ENCODE assay signal across 1 cellular context in the genomic region with DNA sequence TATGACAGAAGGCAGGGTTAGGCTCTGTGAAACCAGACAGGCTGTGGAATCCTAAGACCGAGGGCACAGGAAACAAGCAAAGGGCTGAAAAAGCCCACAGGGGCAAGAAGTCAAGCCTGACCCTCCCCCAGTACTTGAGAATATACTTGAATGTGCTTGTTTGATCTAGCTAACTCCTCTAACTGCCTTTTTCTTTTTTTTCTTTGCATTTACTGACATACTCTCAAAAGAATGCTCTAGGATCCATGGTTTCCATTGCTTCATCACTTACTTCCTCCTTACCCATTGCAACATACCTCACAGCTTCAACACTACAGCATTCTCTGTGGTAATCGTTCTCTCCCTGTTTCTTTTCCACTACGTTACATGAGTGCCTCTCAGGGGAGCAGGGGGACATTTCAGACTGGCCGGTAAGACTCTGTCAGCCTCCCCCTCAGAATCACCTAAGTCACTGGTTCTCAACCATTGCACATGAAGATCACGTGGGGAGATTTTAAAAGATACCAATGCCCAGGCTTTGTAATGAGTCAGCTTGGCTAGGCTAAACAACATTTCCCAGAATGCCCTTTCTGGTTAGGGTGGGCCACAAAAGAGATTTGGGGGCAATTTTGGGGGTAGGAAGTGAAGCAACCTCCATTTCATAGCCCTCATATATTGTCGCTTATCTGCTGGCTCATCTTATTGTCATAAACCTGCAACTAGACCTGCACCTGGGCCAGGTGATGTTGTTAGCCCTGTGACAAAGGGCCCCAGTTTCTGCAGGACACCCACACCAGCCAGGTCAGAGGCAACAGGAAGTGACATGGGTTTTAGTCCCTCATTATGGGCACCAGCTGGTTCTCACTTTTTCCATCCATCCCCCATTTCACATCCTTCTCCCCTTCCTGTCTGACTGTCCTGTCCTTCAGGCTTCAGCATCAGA.
TF ChIP-seq lines count a peak whose summit lies in the region.

No MANE protein-coding gene starts in this region.

TF ChIP-seq in GM12878, 131 proteins besides CTCF, POLR2A, EP300 and RAD21 (continued from another document):
- TF ChIP-seq, protein P1, sequence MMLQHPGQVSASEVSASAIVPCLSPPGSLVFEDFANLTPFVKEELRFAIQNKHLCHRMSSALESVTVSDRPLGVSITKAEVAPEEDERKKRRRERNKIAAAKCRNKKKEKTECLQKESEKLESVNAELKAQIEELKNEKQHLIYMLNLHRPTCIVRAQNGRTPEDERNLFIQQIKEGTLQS (IDR thresholded peaks at IDR 0.05; ENCODE audit: borderline replicate concordance, extremely low read depth, low read depth, low read length), result no peak
- TF ChIP-seq HDAC6 (IDR thresholded peaks at IDR 0.05; ENCODE audit: unreplicated experiment), result no peak
- peak; percentile 90 for TF ChIP-seq ATF7 (IDR thresholded peaks at IDR 0.05; ENCODE audit: low read depth)
- TF ChIP-seq, protein P2, sequence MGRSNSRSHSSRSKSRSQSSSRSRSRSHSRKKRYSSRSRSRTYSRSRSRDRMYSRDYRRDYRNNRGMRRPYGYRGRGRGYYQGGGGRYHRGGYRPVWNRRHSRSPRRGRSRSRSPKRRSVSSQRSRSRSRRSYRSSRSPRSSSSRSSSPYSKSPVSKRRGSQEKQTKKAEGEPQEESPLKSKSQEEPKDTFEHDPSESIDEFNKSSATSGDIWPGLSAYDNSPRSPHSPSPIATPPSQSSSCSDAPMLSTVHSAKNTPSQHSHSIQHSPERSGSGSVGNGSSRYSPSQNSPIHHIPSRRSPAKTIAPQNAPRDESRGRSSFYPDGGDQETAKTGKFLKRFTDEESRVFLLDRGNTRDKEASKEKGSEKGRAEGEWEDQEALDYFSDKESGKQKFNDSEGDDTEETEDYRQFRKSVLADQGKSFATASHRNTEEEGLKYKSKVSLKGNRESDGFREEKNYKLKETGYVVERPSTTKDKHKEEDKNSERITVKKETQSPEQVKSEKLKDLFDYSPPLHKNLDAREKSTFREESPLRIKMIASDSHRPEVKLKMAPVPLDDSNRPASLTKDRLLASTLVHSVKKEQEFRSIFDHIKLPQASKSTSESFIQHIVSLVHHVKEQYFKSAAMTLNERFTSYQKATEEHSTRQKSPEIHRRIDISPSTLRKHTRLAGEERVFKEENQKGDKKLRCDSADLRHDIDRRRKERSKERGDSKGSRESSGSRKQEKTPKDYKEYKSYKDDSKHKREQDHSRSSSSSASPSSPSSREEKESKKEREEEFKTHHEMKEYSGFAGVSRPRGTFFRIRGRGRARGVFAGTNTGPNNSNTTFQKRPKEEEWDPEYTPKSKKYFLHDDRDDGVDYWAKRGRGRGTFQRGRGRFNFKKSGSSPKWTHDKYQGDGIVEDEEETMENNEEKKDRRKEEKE (IDR thresholded peaks at IDR 0.05), result no peak
- peak; percentile 61 for TF ChIP-seq NR2C1 (IDR thresholded peaks at IDR 0.05)
- no peak for TF ChIP-seq EGR1 (IDR thresholded peaks at IDR 0.05; ENCODE audit: borderline replicate concordance in 1 of 2, low read depth in 2 of 2, low read length in 2 of 2)
- no peak; a peak in 1 of 4 replicates for TF ChIP-seq ETV6 (conservative IDR thresholded peaks at IDR 0.05 in 1 of 2, IDR thresholded peaks at IDR 0.05 in 1 of 2; ENCODE audit: borderline replicate concordance in 1 of 2, low read depth in 1 of 2)
- TF ChIP-seq GABPA (IDR thresholded peaks at IDR 0.05; ENCODE audit: low read depth), result no peak
- TF ChIP-seq BHLHE40 (IDR thresholded peaks at IDR 0.05; ENCODE audit: borderline replicate concordance in 1 of 2, low read depth in 2 of 2, low read length in 1 of 2), result peak; percentile 75 to 82; a peak in 3 of 4 replicates
- no peak for TF ChIP-seq SUZ12 (IDR thresholded peaks at IDR 0.05; ENCODE audit: unreplicated experiment)
- TF ChIP-seq, protein P3, sequence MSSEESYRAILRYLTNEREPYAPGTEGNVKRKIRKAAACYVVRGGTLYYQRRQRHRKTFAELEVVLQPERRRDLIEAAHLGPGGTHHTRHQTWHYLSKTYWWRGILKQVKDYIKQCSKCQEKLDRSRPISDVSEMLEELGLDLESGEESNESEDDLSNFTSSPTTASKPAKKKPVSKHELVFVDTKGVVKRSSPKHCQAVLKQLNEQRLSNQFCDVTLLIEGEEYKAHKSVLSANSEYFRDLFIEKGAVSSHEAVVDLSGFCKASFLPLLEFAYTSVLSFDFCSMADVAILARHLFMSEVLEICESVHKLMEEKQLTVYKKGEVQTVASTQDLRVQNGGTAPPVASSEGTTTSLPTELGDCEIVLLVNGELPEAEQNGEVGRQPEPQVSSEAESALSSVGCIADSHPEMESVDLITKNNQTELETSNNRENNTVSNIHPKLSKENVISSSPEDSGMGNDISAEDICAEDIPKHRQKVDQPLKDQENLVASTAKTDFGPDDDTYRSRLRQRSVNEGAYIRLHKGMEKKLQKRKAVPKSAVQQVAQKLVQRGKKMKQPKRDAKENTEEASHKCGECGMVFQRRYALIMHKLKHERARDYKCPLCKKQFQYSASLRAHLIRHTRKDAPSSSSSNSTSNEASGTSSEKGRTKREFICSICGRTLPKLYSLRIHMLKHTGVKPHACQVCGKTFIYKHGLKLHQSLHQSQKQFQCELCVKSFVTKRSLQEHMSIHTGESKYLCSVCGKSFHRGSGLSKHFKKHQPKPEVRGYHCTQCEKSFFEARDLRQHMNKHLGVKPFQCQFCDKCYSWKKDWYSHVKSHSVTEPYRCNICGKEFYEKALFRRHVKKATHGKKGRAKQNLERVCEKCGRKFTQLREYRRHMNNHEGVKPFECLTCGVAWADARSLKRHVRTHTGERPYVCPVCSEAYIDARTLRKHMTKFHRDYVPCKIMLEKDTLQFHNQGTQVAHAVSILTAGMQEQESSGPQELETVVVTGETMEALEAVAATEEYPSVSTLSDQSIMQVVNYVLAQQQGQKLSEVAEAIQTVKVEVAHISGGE (CRISPR knock-in tag; IDR thresholded peaks at IDR 0.05), result no peak
- no peak for TF ChIP-seq JUND (IDR thresholded peaks at IDR 0.05; ENCODE audit: low read depth, low read length)
- TF ChIP-seq STAT3 (IDR thresholded peaks at IDR 0.05; ENCODE audit: low read depth, low read length), result no peak
- TF ChIP-seq PAX5 (IDR thresholded peaks at IDR 0.05; ENCODE audit: borderline replicate concordance, low read depth, low read length), result no peak
- TF ChIP-seq TAF1 (IDR thresholded peaks at IDR 0.05; ENCODE audit: borderline replicate concordance, low read depth, low read length), result no peak
- no peak for TF ChIP-seq SMAD5 (IDR thresholded peaks at IDR 0.05; ENCODE audit: low read depth)
- TF ChIP-seq POU2F2 (IDR thresholded peaks at IDR 0.05; ENCODE audit: borderline replicate concordance, low read depth, low read length), result no peak
- no peak for TF ChIP-seq LARP7 (IDR thresholded peaks at IDR 0.05)
- no peak for TF ChIP-seq TARDBP (IDR thresholded peaks at IDR 0.05; ENCODE audit: borderline replicate concordance)
- peak; percentile 64; the same call in 1 of the 2 replicates for TF ChIP-seq RUNX3 (IDR thresholded peaks at IDR 0.05; ENCODE audit: low read length)
- TF ChIP-seq CHD4 (IDR thresholded peaks at IDR 0.05), result no peak
- TF ChIP-seq, protein P4, sequence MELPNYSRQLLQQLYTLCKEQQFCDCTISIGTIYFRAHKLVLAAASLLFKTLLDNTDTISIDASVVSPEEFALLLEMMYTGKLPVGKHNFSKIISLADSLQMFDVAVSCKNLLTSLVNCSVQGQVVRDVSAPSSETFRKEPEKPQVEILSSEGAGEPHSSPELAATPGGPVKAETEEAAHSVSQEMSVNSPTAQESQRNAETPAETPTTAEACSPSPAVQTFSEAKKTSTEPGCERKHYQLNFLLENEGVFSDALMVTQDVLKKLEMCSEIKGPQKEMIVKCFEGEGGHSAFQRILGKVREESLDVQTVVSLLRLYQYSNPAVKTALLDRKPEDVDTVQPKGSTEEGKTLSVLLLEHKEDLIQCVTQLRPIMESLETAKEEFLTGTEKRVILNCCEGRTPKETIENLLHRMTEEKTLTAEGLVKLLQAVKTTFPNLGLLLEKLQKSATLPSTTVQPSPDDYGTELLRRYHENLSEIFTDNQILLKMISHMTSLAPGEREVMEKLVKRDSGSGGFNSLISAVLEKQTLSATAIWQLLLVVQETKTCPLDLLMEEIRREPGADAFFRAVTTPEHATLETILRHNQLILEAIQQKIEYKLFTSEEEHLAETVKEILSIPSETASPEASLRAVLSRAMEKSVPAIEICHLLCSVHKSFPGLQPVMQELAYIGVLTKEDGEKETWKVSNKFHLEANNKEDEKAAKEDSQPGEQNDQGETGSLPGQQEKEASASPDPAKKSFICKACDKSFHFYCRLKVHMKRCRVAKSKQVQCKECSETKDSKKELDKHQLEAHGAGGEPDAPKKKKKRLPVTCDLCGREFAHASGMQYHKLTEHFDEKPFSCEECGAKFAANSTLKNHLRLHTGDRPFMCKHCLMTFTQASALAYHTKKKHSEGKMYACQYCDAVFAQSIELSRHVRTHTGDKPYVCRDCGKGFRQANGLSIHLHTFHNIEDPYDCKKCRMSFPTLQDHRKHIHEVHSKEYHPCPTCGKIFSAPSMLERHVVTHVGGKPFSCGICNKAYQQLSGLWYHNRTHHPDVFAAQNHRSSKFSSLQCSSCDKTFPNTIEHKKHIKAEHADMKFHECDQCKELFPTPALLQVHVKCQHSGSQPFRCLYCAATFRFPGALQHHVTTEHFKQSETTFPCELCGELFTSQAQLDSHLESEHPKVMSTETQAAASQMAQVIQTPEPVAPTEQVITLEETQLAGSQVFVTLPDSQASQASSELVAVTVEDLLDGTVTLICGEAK (IDR thresholded peaks at IDR 0.05; ENCODE audit: borderline replicate concordance), result no peak
- TF ChIP-seq MXI1 (IDR thresholded peaks at IDR 0.05; ENCODE audit: low read depth, low read length), result no peak
- TF ChIP-seq ZNF207 (IDR thresholded peaks at IDR 0.05; ENCODE audit: borderline replicate concordance), result no peak
TF ChIP-seq in GM12878: peak in this region for 30.
